31 cellular contexts compared by ENCODE assay signal in genomic region chr9:4021621-4022213, GRCh38.
"Had no signal": no experiment of that assay in that cellular context is flagged by ENCODE, and none has a peak within 500 bp of the region (broad histone marks: within the 10 kb centered on the region; RNA-seq: fewer than 3 reads in every experiment).

No MANE protein-coding gene starts in this region.

- DNase-seq: activated CD4-positive, alpha-beta T cell treated with anti-CD3 and anti-CD28 coated beads for 1 hour; activated CD4-positive, alpha-beta T cell treated with anti-CD3 and anti-CD28 coated beads, Interleukin-2, amount 10 ng/mL, durations not matched to agents 24 days and 14 days; activated CD4-positive, alpha-beta T cell treated with anti-CD3 and anti-CD28 coated beads, Interleukin-2, amount 50 U/mL, for 4 hours; activated CD4-positive, CD25-positive, alpha-beta regulatory T cell; activated CD8-positive, alpha-beta T cell treated with anti-CD3 and anti-CD28 coated beads for 36 hours; activated effector memory CD4-positive, alpha-beta T cell treated with anti-CD3 and anti-CD28 coated beads, Interleukin-2, amount 50 U/mL, for 16 hours; activated naive CD4-positive, alpha-beta T cell; activated naive CD4-positive, alpha-beta T cell treated with anti-CD3 and anti-CD28 coated beads, Interleukin-2, amount 50 U/mL, for 16 hours; activated naive CD8-positive, alpha-beta T cell treated with anti-CD3 and anti-CD28 coated beads for 36 hours; activated T-cell treated with anti-CD3 and anti-CD28 coated beads, Interleukin-2, amount 50 U/mL, for 1 hour; activated T-cell treated with anti-CD3 and anti-CD28 coated beads, Interleukin-2, amount 50 U/mL, for 72 hours; amniotic stem cell; aorta; Karpas-422; KBM-7; NCI-H1105; NCI-H1417 treated with DMSO at 0.1 percent for 48 hours; NCI-H187 treated with DMSO at 0.1 percent for 48 hours; NCI-H226; NCI-H446 treated with DMSO at 0.1 percent for 48 hours; NCI-H524; NCI-H82; NK-92 treated with Interleukin-12 subunit alpha and Interleukin-12 subunit beta, amount 100 ng/mL, for 24 hours; Right ventricle myocardium superior; SW 1271; T-helper 1 cell; T-helper 2 cell; T1000; WERI-Rb-1 had no signal

- H3K4me3 ChIP-seq: cardiac muscle cell had no signal

- H3K36me3 ChIP-seq: cardiac muscle cell, WERI-Rb-1 had no signal

- H3K27me3 ChIP-seq: cardiac muscle cell had no signal

- ATAC-seq: activated CD8-positive, alpha-beta T cell treated with anti-CD3 and anti-CD28 coated beads for 36 hours; activated T-cell treated with anti-CD3 and anti-CD28 coated beads, Interleukin-2, amount 50 U/mL, for 72 hours; activated T-helper 17 cell treated with anti-CD3 and anti-CD28 coated beads, Interleukin-2, amount 50 U/mL, for 72 hours had no signal

- H3K27ac ChIP-seq: WERI-Rb-1 had no signal
